Comparison of ENCODE assay signal across 10 cellular contexts in the genomic region with DNA sequence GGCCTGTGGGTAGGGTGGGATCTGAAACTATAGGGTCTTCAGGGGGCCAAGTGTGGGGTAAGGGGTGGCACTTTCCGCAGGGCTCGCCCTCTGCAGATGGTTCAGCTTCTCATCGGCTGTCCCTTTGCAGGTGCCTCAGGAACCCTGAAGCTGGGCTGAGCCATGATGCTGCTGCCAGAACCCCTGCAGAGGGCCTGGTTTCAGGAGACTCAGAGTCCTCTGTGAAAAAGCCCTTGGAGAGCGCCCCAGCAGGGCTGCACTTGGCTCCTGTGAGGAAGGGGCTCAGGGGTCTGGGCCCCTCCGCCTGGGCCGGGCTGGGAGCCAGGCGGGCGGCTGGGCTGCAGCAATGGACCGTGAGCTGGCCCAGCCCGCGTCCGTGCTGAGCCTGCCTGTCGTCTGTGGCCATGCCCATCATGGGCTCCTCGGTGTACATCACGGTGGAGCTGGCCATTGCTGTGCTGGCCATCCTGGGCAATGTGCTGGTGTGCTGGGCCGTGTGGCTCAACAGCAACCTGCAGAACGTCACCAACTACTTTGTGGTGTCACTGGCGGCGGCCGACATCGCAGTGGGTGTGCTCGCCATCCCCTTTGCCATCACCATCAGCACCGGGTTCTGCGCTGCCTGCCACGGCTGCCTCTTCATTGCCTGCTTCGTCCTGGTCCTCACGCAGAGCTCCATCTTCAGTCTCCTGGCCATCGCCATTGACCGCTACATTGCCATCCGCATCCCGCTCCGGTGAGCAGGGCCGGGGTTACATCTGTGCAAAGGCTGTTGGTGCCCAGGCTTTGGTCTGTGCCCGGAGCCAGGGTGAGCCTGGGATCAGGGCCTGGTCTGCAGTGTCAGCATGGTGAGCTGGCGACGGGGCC. TPM values are rescaled to one million over a fixed set of nuclear protein-coding genes. Genes with fewer than 3 reads are reported as not detected.
DNase-seq lines count a peak whose midpoint lies in the region; ATAC-seq and TF ChIP-seq lines count a peak whose summit lies in the region.
"Had no signal": no experiment of that assay in that cellular context is flagged by ENCODE, and none has a peak within 500 bp of the region (broad histone marks: within the 10 kb centered on the region; RNA-seq: fewer than 3 reads in every experiment).

No MANE protein-coding gene starts in this region.

- TF ChIP-seq CTCF in right lobe of liver (IDR thresholded peaks at IDR 0.05) (no peak), tibial artery (IDR thresholded peaks at IDR 0.05) (no peak)

- no peaks in the 10 kb centered on the region for H3K9me3 Mint-ChIP-seq in activated naive CD4-positive, alpha-beta T cell treated with anti-CD3 and anti-CD28 coated beads, Interleukin-2, amount 10 ng/mL, durations not matched to agents 7 days and 5 days
- H3K9me3 Mint-ChIP-seq in activated CD8-positive, alpha-beta T cell treated with anti-CD3 and anti-CD28 coated beads, Interleukin-2, amount 10 ng/mL, durations not matched to agents 7 days and 5 days (ENCODE audit: insufficient read depth) = no peaks in the 10 kb centered on the region

- 97% methylated on average over 10 of the region's 36 CpGs for WGBS in right lobe of liver (ENCODE audit: insufficient coverage, low coverage, low lambda C conversion rate, missing lambda C conversion rate)

- TF ChIP-seq POLR2A in right lobe of liver (IDR thresholded peaks at IDR 0.05) = no peak

- H3K27ac ChIP-seq in right lobe of liver = peak overlapping the region in 2 of 3 donors; percentile 53 to 72
- peak overlapping the region; percentile 3 to 64 for H3K27ac ChIP-seq in tibial artery

- H3K27me3 Mint-ChIP-seq in activated naive CD4-positive, alpha-beta T cell treated with anti-CD3 and anti-CD28 coated beads, Interleukin-2, amount 10 ng/mL, durations not matched to agents 7 days and 5 days = no peaks in the 10 kb centered on the region
- no peaks in the 10 kb centered on the region for H3K27me3 Mint-ChIP-seq in activated CD8-positive, alpha-beta T cell treated with anti-CD3 and anti-CD28 coated beads, Interleukin-2, amount 10 ng/mL, durations not matched to agents 7 days and 5 days (ENCODE audit: low read depth)

- CTCF ChIA-PET in activated naive CD4-positive, alpha-beta T cell treated with anti-CD3 and anti-CD28 coated beads, Interleukin-2, amount 10 ng/mL, durations not matched to agents 7 days and 5 days (lab: Charles Lee) = no interaction called here
- CTCF ChIA-PET in activated CD8-positive, alpha-beta T cell treated with anti-CD3 and anti-CD28 coated beads, Interleukin-2, amount 10 ng/mL, durations not matched to agents 7 days and 5 days (lab: Charles Lee) = interaction anchor here (1.2 to 7.6 kb wide), 3 partner anchors 8 to 71 kb away, joined by 3 to 85 read pairs (median 4); partner anchors contain the start of gene ADORA2A

- peaks cover 93% of the 10 kb centered on the region for H3K4me1 Mint-ChIP-seq in activated naive CD4-positive, alpha-beta T cell treated with anti-CD3 and anti-CD28 coated beads, Interleukin-2, amount 10 ng/mL, durations not matched to agents 7 days and 5 days
- H3K4me1 Mint-ChIP-seq in activated CD8-positive, alpha-beta T cell treated with anti-CD3 and anti-CD28 coated beads, Interleukin-2, amount 10 ng/mL, durations not matched to agents 7 days and 5 days (ENCODE audit: low read depth) = peaks cover 97% of the 10 kb centered on the region

- no peak overlapping the region for H3K4me3 Mint-ChIP-seq in activated naive CD4-positive, alpha-beta T cell treated with anti-CD3 and anti-CD28 coated beads, Interleukin-2, amount 10 ng/mL, durations not matched to agents 7 days and 5 days
- no peak overlapping the region for H3K4me3 Mint-ChIP-seq in activated CD8-positive, alpha-beta T cell treated with anti-CD3 and anti-CD28 coated beads, Interleukin-2, amount 10 ng/mL, durations not matched to agents 7 days and 5 days

- H3K4me3 ChIP-seq in right lobe of liver (no peak overlapping the region), tibial artery (no peak overlapping the region)

- peaks cover 29% of the 10 kb centered on the region for H3K36me3 Mint-ChIP-seq in activated naive CD4-positive, alpha-beta T cell treated with anti-CD3 and anti-CD28 coated beads, Interleukin-2, amount 10 ng/mL, durations not matched to agents 7 days and 5 days
- peaks cover 21% of the 10 kb centered on the region for H3K36me3 Mint-ChIP-seq in activated CD8-positive, alpha-beta T cell treated with anti-CD3 and anti-CD28 coated beads, Interleukin-2, amount 10 ng/mL, durations not matched to agents 7 days and 5 days (ENCODE audit: low read depth)

- no peaks in the 10 kb centered on the region for H3K27me3 ChIP-seq in right lobe of liver
- H3K27me3 ChIP-seq in tibial artery = no peaks in the 10 kb centered on the region

- H3K36me3 ChIP-seq in right lobe of liver = peaks cover 0 to 6% (median 3%) of the 10 kb centered on the region in 4 donors
- no peaks in the 10 kb centered on the region for H3K36me3 ChIP-seq in tibial artery

- peaks cover 0 to 42% (median 20%) of the 10 kb centered on the region in 4 donors for H3K4me1 ChIP-seq in right lobe of liver
- H3K4me1 ChIP-seq in tibial artery = peaks cover 0 to 49% (median 29%) of the 10 kb centered on the region in 4 donors

- ATAC-seq in activated CD8-positive, alpha-beta T cell treated with anti-CD3 and anti-CD28 coated beads, Interleukin-2, amount 10 ng/mL, durations not matched to agents 7 days and 5 days = no peak
- ATAC-seq in right lobe of liver (no peak), HG02938 (IDR thresholded peaks at IDR 0.05; ENCODE audit: unreplicated experiment) (no peak)

- H3K27ac Mint-ChIP-seq in activated naive CD4-positive, alpha-beta T cell treated with anti-CD3 and anti-CD28 coated beads, Interleukin-2, amount 10 ng/mL, durations not matched to agents 7 days and 5 days = peak overlapping the region; percentile 58
- peak overlapping the region; percentile 89 for H3K27ac Mint-ChIP-seq in activated CD8-positive, alpha-beta T cell treated with anti-CD3 and anti-CD28 coated beads, Interleukin-2, amount 10 ng/mL, durations not matched to agents 7 days and 5 days

- in situ Hi-C loops in KBM-7 (cut with MboI; ENCODE audit: low pct_unique_long_range_greater_than_20kb, low sequenced_read_pairs) = no loop called here

- intact Hi-C loops in right lobe of liver (cut with DNase I) (no loop called here), tibial artery (cut with DNase I; ENCODE audit: low total_unique reads) (no loop called here)

- no peaks in the 10 kb centered on the region for H3K9me3 ChIP-seq in right lobe of liver
- H3K9me3 ChIP-seq in tibial artery = no peaks in the 10 kb centered on the region

- POLR2A ChIA-PET in activated CD8-positive, alpha-beta T cell treated with anti-CD3 and anti-CD28 coated beads, Interleukin-2, amount 10 ng/mL, durations not matched to agents 7 days and 5 days (lab: Charles Lee) = no interaction called here

- no peak for DNase-seq in activated naive CD4-positive, alpha-beta T cell treated with anti-CD3 and anti-CD28 coated beads, Interleukin-2, amount 10 ng/mL, durations not matched to agents 7 days and 5 days
- DNase-seq in activated naive CD4-positive, alpha-beta T cell (lab: John Stamatoyannopoulos, UW) = no peak
- DNase-seq in activated CD8-positive, alpha-beta T cell treated with anti-CD3 and anti-CD28 coated beads, Interleukin-2, amount 10 ng/mL, durations not matched to agents 7 days and 5 days = no peak
- DNase-seq in right lobe of liver = peak in 1 of 3 donors; percentile 19
- DNase-seq in tibial artery = no peak
- DNase-seq in AML-193 (lab: John Stamatoyannopoulos, UW) = no peak
- no peak for DNase-seq in KBM-7
- DNase-seq: cerebellar nuclear complex, NCI-H187 treated with DMSO at 0.1 percent for 48 hours had no signal

RNA-seq across cellular contexts. Expression of gene ADORA2A, which starts 5.8 kb away (rescaled TPM):
- 10 to 100 TPM; 20.3 to 20.4 TPM for total RNA-seq in activated CD8-positive, alpha-beta T cell treated with anti-CD3 and anti-CD28 coated beads, Interleukin-2, amount 10 ng/mL, durations not matched to agents 7 days and 5 days
- total RNA-seq in right lobe of liver = 1 to 10 TPM; 2.0 to 7.7 (median 3.6) TPM
